ENCODE assay signal across 1 cellular context in genomic region chr3:116067275-116067674, GRCh38.
TF ChIP-seq lines count a peak whose summit lies in the region.

No MANE protein-coding gene starts in this region.

TF ChIP-seq in GM23338, 12 proteins besides CTCF, POLR2A, EP300 and RAD21 (continued from another document):
- TF ChIP-seq, protein P1, sequence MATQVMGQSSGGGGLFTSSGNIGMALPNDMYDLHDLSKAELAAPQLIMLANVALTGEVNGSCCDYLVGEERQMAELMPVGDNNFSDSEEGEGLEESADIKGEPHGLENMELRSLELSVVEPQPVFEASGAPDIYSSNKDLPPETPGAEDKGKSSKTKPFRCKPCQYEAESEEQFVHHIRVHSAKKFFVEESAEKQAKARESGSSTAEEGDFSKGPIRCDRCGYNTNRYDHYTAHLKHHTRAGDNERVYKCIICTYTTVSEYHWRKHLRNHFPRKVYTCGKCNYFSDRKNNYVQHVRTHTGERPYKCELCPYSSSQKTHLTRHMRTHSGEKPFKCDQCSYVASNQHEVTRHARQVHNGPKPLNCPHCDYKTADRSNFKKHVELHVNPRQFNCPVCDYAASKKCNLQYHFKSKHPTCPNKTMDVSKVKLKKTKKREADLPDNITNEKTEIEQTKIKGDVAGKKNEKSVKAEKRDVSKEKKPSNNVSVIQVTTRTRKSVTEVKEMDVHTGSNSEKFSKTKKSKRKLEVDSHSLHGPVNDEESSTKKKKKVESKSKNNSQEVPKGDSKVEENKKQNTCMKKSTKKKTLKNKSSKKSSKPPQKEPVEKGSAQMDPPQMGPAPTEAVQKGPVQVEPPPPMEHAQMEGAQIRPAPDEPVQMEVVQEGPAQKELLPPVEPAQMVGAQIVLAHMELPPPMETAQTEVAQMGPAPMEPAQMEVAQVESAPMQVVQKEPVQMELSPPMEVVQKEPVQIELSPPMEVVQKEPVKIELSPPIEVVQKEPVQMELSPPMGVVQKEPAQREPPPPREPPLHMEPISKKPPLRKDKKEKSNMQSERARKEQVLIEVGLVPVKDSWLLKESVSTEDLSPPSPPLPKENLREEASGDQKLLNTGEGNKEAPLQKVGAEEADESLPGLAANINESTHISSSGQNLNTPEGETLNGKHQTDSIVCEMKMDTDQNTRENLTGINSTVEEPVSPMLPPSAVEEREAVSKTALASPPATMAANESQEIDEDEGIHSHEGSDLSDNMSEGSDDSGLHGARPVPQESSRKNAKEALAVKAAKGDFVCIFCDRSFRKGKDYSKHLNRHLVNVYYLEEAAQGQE (IDR thresholded peaks at IDR 0.05; ENCODE audit: unreplicated experiment), result no peak
- TF ChIP-seq EZH2phosphoT487 (IDR thresholded peaks at IDR 0.05; ENCODE audit: unreplicated experiment) (no peak), STAT1 (IDR thresholded peaks at IDR 0.05; ENCODE audit: unreplicated experiment) (no peak), NANOG (IDR thresholded peaks at IDR 0.05; ENCODE audit: borderline replicate concordance) (no peak)
